Comparison of ENCODE assay signal across 21 cellular contexts in genomic region chr22:39699631-39700348, GRCh38.
DNase-seq lines count a peak whose midpoint lies in the region; ATAC-seq and TF ChIP-seq lines count a peak whose summit lies in the region.
"Had no signal": no experiment of that assay in that cellular context is flagged by ENCODE, and none has a peak within 500 bp of the region (broad histone marks: within the 10 kb centered on the region; RNA-seq: fewer than 3 reads in every experiment).

No MANE protein-coding gene starts in this region.

- POLR2A ChIA-PET in HEK293 (lab: Yijun Ruan, JAX): no interaction called here

- H3K4me1 Mint-ChIP-seq in progenitor cell of endocrine pancreas (ENCODE audit: low read depth): peaks cover 7% of the 10 kb centered on the region

- no peaks in the 10 kb centered on the region for H3K9me3 Mint-ChIP-seq in progenitor cell of endocrine pancreas (ENCODE audit: low read depth)
- H3K9me3 Mint-ChIP-seq: CD4-positive, alpha-beta T cell; stimulated activated effector memory CD8-positive, alpha-beta T cell treated with anti-CD3 and anti-CD28 coated beads, Interleukin-12 subunit alpha, Interleukin-12 subunit beta, amount 100 ng/mL, for 72 hours had no signal

- TF ChIP-seq CTCF in HEK293 (tag by site-specific recombination; IDR thresholded peaks at IDR 0.05) (no peak), progenitor cell of endocrine pancreas (IDR thresholded peaks at IDR 0.05; ENCODE audit: unreplicated experiment) (no peak)

- no peaks in the 10 kb centered on the region for H3K4me1 ChIP-seq in HEK293 (ENCODE audit: control insufficient read depth, insufficient read depth, low read length)
- H3K4me1 ChIP-seq: left lung had no signal

- H3K27ac Mint-ChIP-seq in progenitor cell of endocrine pancreas: no peak overlapping the region
- H3K27ac Mint-ChIP-seq: CD4-positive, alpha-beta T cell; stimulated activated effector memory CD8-positive, alpha-beta T cell treated with anti-CD3 and anti-CD28 coated beads, Interleukin-12 subunit alpha, Interleukin-12 subunit beta, amount 100 ng/mL, for 72 hours had no signal

- no peak overlapping the region for H3K27ac ChIP-seq in HEK293 (ENCODE audit: extremely low read depth, low read depth, low read length)
- H3K27ac ChIP-seq: cardiac muscle cell, dorsolateral prefrontal cortex, gastrocnemius medialis, left lung, right atrium auricular region had no signal

- peak; percentile 76 for DNase-seq in COLO668 (lab: John Stamatoyannopoulos, UW; ENCODE audit: unreplicated experiment)
- DNase-seq in NCI-H510A (lab: John Stamatoyannopoulos, UW): peak; percentile 76
- peak; percentile 1 to 30 for DNase-seq in hippocampal formation (lab: John Stamatoyannopoulos, UW)
- no peak for DNase-seq in progenitor cell of endocrine pancreas (ENCODE audit: low spot score, unreplicated experiment)
- DNase-seq in stimulated activated CD4-positive, alpha-beta T cell treated with anti-CD3 and anti-CD28 coated beads, Interleukin-2, amount 100 ng/mL, for 48 hours: no peak
- DNase-seq: activated CD4-positive, alpha-beta T cell treated with anti-CD3 and anti-CD28 coated beads for 48 hours; activated CD8-positive, alpha-beta memory T cell treated with anti-CD3 and anti-CD28 coated beads, Interleukin-2, amount 50 U/mL, for 4 hours; activated gamma-delta T cell treated with Interleukin-2 at 50 U/mL for 16 hours; CD4-positive, alpha-beta T cell; gastrocnemius medialis; occipital lobe; stimulated activated CD4-positive, alpha-beta T cell treated with anti-CD3 and anti-CD28 coated beads, Interleukin-15, amount 100 ng/mL, for 24 hours; T-helper 1 cell had no signal

- H3K4me3 Mint-ChIP-seq in progenitor cell of endocrine pancreas (ENCODE audit: low read depth): no peak overlapping the region
- H3K4me3 Mint-ChIP-seq: CD4-positive, alpha-beta T cell; stimulated activated effector memory CD8-positive, alpha-beta T cell treated with anti-CD3 and anti-CD28 coated beads, Interleukin-12 subunit alpha, Interleukin-12 subunit beta, amount 100 ng/mL, for 72 hours had no signal

- peaks cover 18% of the 10 kb centered on the region for H3K27me3 Mint-ChIP-seq in progenitor cell of endocrine pancreas

- CTCF ChIA-PET in HEK293 (lab: Yijun Ruan, JAX): interaction anchor here (0.7 kb wide), 1 partner anchor 272 kb away, joined by 5 read pairs; no protein-coding TSS in a partner anchor

- H3K36me3 ChIP-seq in HEK293 (ENCODE audit: control insufficient read depth in 2 of 2, insufficient read depth in 1 of 2, low read length in 2 of 2): no peaks in the 10 kb centered on the region
- H3K36me3 ChIP-seq: cardiac muscle cell, gastrocnemius medialis, left lung, right atrium auricular region had no signal

- H3K4me3 ChIP-seq in HEK293 (ENCODE audit: low read depth, low read length): no peak overlapping the region
- H3K4me3 ChIP-seq: cardiac muscle cell, gastrocnemius medialis, left lung, right atrium auricular region had no signal

- H3K36me3 Mint-ChIP-seq in progenitor cell of endocrine pancreas (ENCODE audit: insufficient read depth): no peaks in the 10 kb centered on the region
- H3K36me3 Mint-ChIP-seq: stimulated activated effector memory CD8-positive, alpha-beta T cell treated with anti-CD3 and anti-CD28 coated beads, Interleukin-12 subunit alpha, Interleukin-12 subunit beta, amount 100 ng/mL, for 72 hours had no signal

- H3K9me3 ChIP-seq in HEK293 (ENCODE audit: control insufficient read depth, insufficient read depth, low read depth, low read length): no peaks in the 10 kb centered on the region
- H3K9me3 ChIP-seq: gastrocnemius medialis, left lung, right atrium auricular region had no signal

- ATAC-seq in GM19463 (IDR thresholded peaks at IDR 0.05; ENCODE audit: unreplicated experiment): no peak
- no peak for ATAC-seq in HG02970 (IDR thresholded peaks at IDR 0.05; ENCODE audit: low FRiP score, unreplicated experiment)
- ATAC-seq: gastrocnemius medialis; left lung; stimulated activated effector memory CD8-positive, alpha-beta T cell treated with anti-CD3 and anti-CD28 coated beads, Interleukin-12 subunit alpha, Interleukin-12 subunit beta, amount 100 ng/mL, for 72 hours had no signal

TF ChIP-seq in HEK293, 187 proteins besides CTCF, POLR2A, EP300 and RAD21:
- TF ChIP-seq REPIN1 (tag by site-specific recombination; IDR thresholded peaks at IDR 0.05; ENCODE audit: low read depth) (no peak), ZBTB48 (tag by site-specific recombination; IDR thresholded peaks at IDR 0.05) (no peak), ZIC2 (tag by site-specific recombination; IDR thresholded peaks at IDR 0.05) (peak; percentile 96), MZF1 (tag by site-specific recombination; IDR thresholded peaks at IDR 0.05; ENCODE audit: borderline replicate concordance) (no peak), ZNF311 (tag by site-specific recombination; IDR thresholded peaks at IDR 0.05; ENCODE audit: borderline replicate concordance) (no peak), ZNF623 (tag by site-specific recombination; IDR thresholded peaks at IDR 0.05) (no peak), GLIS1 (tag by site-specific recombination; IDR thresholded peaks at IDR 0.05) (0 out of 2 replicates have a peak, but pooled peaks have one; percentile 15), ZBTB1 (tag by site-specific recombination; IDR thresholded peaks at IDR 0.05) (no peak), OSR2 (tag by site-specific recombination; IDR thresholded peaks at IDR 0.05) (peak; percentile 35; the same call in 1 of the 2 replicates), YY2 (tag by site-specific recombination; IDR thresholded peaks at IDR 0.05) (no peak), BCL6B (tag by site-specific recombination; IDR thresholded peaks at IDR 0.05) (peak; percentile 93), ZNF2 (tag by site-specific recombination; IDR thresholded peaks at IDR 0.05) (no peak), ZNF521 (tag by site-specific recombination; IDR thresholded peaks at IDR 0.05) (no peak)

Comparison
In these comparisons a context has a peak if more than half of its experiments do, and no peak if none do; other contexts are left out.
1. DNase-seq: peak in COLO668 (single experiment), NCI-H510A (single experiment) and hippocampal formation (2 of 2); none in progenitor cell of endocrine pancreas (single experiment) and stimulated activated CD4-positive, alpha-beta T cell treated with anti-CD3 and anti-CD28 coated beads, Interleukin-2, amount 100 ng/mL, for 48 hours (0 of 2).